ENCODE assay signal across 8 cellular contexts in genomic region chr16:30054959-30055553, GRCh38. TPM values are rescaled to one million over a fixed set of nuclear protein-coding genes. Genes with fewer than 3 reads are reported as not detected.
DNase-seq lines count a peak whose midpoint lies in the region; ATAC-seq and TF ChIP-seq lines count a peak whose summit lies in the region.
"Had no signal": no experiment of that assay in that cellular context is flagged by ENCODE, and none has a peak within 500 bp of the region (broad histone marks: within the 10 kb centered on the region; RNA-seq: fewer than 3 reads in every experiment).

No MANE protein-coding gene starts in this region.

- H3K4me1 Mint-ChIP-seq in type B pancreatic cell (ENCODE audit: unreplicated experiment), result peaks cover 22% of the 10 kb centered on the region

- H3K4me3 ChIP-seq in GM12865 (ENCODE audit: low read depth, low read length), result no peak overlapping the region

- H3K4me3 Mint-ChIP-seq in type B pancreatic cell, result peak overlapping the region; percentile 82

- H3K27me3 Mint-ChIP-seq in type B pancreatic cell, result no peaks in the 10 kb centered on the region

- ATAC-seq in HG02973 (IDR thresholded peaks at IDR 0.05; ENCODE audit: unreplicated experiment), result no peak
- no peak for ATAC-seq in GM18858 (IDR thresholded peaks at IDR 0.05; ENCODE audit: unreplicated experiment)

- no peaks in the 10 kb centered on the region for H3K9me3 Mint-ChIP-seq in type B pancreatic cell

- TF ChIP-seq CTCF in GM12865 (IDR thresholded peaks at IDR 0.05; ENCODE audit: insufficient read depth, low read depth, low read length, missing control alignments) (peak; percentile 75), type B pancreatic cell (conservative IDR thresholded peaks at IDR 0.05) (peak; percentile 67)

- DNase-seq in GM12865 (ENCODE audit: low read depth) (peak; percentile 65), NCI-H2196 treated with DMSO at 0.1 percent for 48 hours (lab: John Stamatoyannopoulos, UW; ENCODE audit: unreplicated experiment) (peak; percentile 42), kidney tubule cell (ENCODE audit: low spot score) (peak; percentile 68), type B pancreatic cell (ENCODE audit: extremely low spot score, unreplicated experiment) (no peak)
- DNase-seq in activated effector memory CD4-positive, alpha-beta T cell treated with Interleukin-2 at 50 U/mL for 16 hours, result peak; percentile 35

- no peaks in the 10 kb centered on the region for H3K36me3 Mint-ChIP-seq in type B pancreatic cell

- peak overlapping the region; percentile 74 for H3K27ac Mint-ChIP-seq in type B pancreatic cell

RNA-seq across cellular contexts. Expression of gene ALDOA, which starts 10.5 kb away (rescaled TPM):
- total RNA-seq in type B pancreatic cell (ENCODE audit: low replicate concordance), result 620 and 1,017 TPM in 2 replicates

RNA-seq across cellular contexts. Expression of gene PPP4C, which starts 20.7 kb away (rescaled TPM):
- 128 and 155 TPM in 2 replicates for total RNA-seq in type B pancreatic cell (ENCODE audit: low replicate concordance)

RNA-seq across cellular contexts. Expression of gene TLCD3B, which starts 24.0 kb away (rescaled TPM):
- total RNA-seq in type B pancreatic cell (ENCODE audit: low replicate concordance), result 0.31 and 2.1 TPM in 2 replicates

RNA-seq across cellular contexts. Expression of gene C16orf92, which starts 32.1 kb away (rescaled TPM):
- total RNA-seq in type B pancreatic cell (ENCODE audit: low replicate concordance), result not detected in 2 replicates
- total RNA-seq: T-helper 2 cell treated with Interferon-gamma antibody and Interleukin-4, amounts not matched to agents 100 ng/mL and 5 ng/mL, for 36 hours had no signal

RNA-seq across cellular contexts. Expression of gene TBX6, which starts 36.7 kb away (rescaled TPM):
- 1.6 TPM in 2 replicates for total RNA-seq in type B pancreatic cell (ENCODE audit: low replicate concordance)
